21 cellular contexts compared by ENCODE assay signal in genomic region chr13:38850868-38851626, GRCh38.
A peak's percentile ranks its signal among the peaks of the same experiment; 100 is the strongest.
DNase-seq lines count a peak whose midpoint lies in the region; ATAC-seq and TF ChIP-seq lines count a peak whose summit lies in the region.
"Had no signal": no experiment of that assay in that cellular context is flagged by ENCODE, and none has a peak within 500 bp of the region (broad histone marks: within the 10 kb centered on the region; RNA-seq: fewer than 3 reads in every experiment).

No MANE protein-coding gene starts in this region.

- H3K4me1 ChIP-seq in transverse colon, result no peaks in the 10 kb centered on the region
- H3K4me1 ChIP-seq: body of pancreas, foreskin keratinocyte, right lobe of liver had no signal

- H3K27me3 ChIP-seq in transverse colon, result no peaks in the 10 kb centered on the region
- H3K27me3 ChIP-seq: body of pancreas, foreskin keratinocyte, right lobe of liver had no signal

- DNase-seq in NCI-H69 (lab: John Stamatoyannopoulos, UW), result peak; percentile 14
- DNase-seq in activated T-cell treated with anti-CD3 and anti-CD28 coated beads for 4 hours, result no peak
- DNase-seq in HT-29 (ENCODE audit: low spot score), result no peak
- no peak for DNase-seq in AG20443 (ENCODE audit: low spot score)
- no peak for DNase-seq in transverse colon
- DNase-seq: activated CD4-positive, alpha-beta T cell treated with anti-CD3 and anti-CD28 coated beads, Interleukin-2, amount 10 ng/mL, durations not matched to agents 7 days and 5 days; activated T-cell treated with anti-CD3 and anti-CD28 coated beads, Interleukin-2, amount 50 U/mL, for 24 hours; body of pancreas; Calu3; foreskin keratinocyte; left ventricle myocardium superior; NCI-H1105; NCI-H2171; NCI-H82; right lobe of liver had no signal

- 77% methylated on average over 5 of the region's 5 CpGs; no CpG with 5 or more reads in 1 of the 2 donors for WGBS in transverse colon (ENCODE audit: low coverage in 1 of 2), 2 donors

- no peaks in the 10 kb centered on the region for H3K9me3 ChIP-seq in transverse colon
- H3K9me3 ChIP-seq: body of pancreas, right lobe of liver had no signal

- no peak overlapping the region for H3K27ac ChIP-seq in transverse colon
- H3K27ac ChIP-seq: body of pancreas, coronary artery, foreskin keratinocyte, KMS-11, right lobe of liver, SK-N-MC had no signal

- TF ChIP-seq EP300 in transverse colon (IDR thresholded peaks at IDR 0.05; ENCODE audit: low read depth), result no peak

- no peak for TF ChIP-seq POLR2A in transverse colon (IDR thresholded peaks at IDR 0.05)

- no peak for TF ChIP-seq CTCF in transverse colon (IDR thresholded peaks at IDR 0.05)

- H3K36me3 ChIP-seq in transverse colon, result no peaks in the 10 kb centered on the region
- H3K36me3 ChIP-seq: right lobe of liver had no signal

- in situ Hi-C loops in transverse colon (cut with MboI; ENCODE audit: low pct_ligation_motif_present in 1 of 4, low pct_unique_long_range_greater_than_20kb in 1 of 4, low sequenced_read_pairs in 3 of 4), result no loop called here

- no peak overlapping the region for H3K4me3 ChIP-seq in transverse colon
- H3K4me3 ChIP-seq: body of pancreas, coronary artery, right lobe of liver, SK-N-MC had no signal

- ATAC-seq in GM18870 (IDR thresholded peaks at IDR 0.05; ENCODE audit: unreplicated experiment) (peak; percentile 59), GM21717 (IDR thresholded peaks at IDR 0.05; ENCODE audit: unreplicated experiment) (peak; percentile 79), HG03039 (IDR thresholded peaks at IDR 0.05; ENCODE audit: unreplicated experiment) (peak; percentile 92)
- ATAC-seq: body of pancreas, foreskin keratinocyte, left ventricle myocardium superior, right lobe of liver had no signal

- intact Hi-C loops in transverse colon (cut with DNase I; ENCODE audit: low total_unique reads), result no loop called here
